In the genomic region with DNA sequence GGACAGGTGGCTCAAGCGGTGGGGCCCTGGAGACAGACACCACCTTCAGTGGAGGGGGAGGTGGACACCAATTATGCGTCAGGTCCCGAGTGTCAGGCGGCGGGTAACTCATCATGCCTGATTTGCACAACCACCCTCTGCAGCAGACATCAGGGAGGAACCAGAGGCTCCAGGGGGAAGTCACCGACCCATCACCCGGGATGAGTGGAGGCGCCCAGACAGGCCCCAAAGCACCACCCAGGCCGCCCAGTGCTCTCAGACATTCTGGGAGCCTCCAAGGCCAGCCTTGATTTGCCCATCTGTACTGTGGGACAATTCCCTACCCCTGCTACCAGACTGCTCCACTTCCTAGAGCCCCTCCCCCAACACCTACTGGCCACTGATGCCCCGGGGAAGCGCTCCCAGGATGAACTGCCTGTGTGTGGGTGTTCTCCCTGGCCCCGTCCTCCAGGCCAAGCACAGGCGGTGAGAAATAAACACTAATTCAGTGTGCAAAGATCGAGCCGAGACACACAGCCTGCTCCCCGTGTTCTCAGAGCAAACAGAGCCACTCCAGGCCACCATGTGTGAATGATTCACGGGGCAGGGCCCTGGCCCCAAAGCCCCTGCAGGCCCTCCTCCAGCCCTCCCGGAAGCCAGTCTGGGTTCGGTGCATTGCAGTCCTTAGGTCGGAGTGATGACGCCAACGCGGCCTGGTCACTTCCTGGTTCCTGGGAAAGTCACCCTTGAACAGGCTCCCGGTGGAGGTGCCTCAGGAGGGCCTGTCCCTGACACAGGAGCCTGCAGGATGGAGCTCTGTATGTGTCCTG, we compare ENCODE assay signal across 12 cellular contexts.
A peak's percentile ranks its signal among the peaks of the same experiment; 100 is the strongest.
DNase-seq lines count a peak whose midpoint lies in the region; ATAC-seq and TF ChIP-seq lines count a peak whose summit lies in the region.
"Had no signal": no experiment of that assay in that cellular context is flagged by ENCODE, and none has a peak within 500 bp of the region (broad histone marks: within the 10 kb centered on the region; RNA-seq: fewer than 3 reads in every experiment).

No MANE protein-coding gene starts in this region.

- no peak overlapping the region for H3K4me3 ChIP-seq in choroid plexus epithelial cell (ENCODE audit: low read depth, low read length)
- H3K4me3 ChIP-seq: SK-N-MC, skin epidermis had no signal

- peak; percentile 70 for ATAC-seq in sciatic nerve
- no peak for ATAC-seq in GM21786 (IDR thresholded peaks at IDR 0.05; ENCODE audit: unreplicated experiment)
- ATAC-seq in GM21515 (IDR thresholded peaks at IDR 0.05; ENCODE audit: unreplicated experiment) = no peak

- peak; percentile 85 for DNase-seq in EH (ENCODE audit: low read depth)
- peak; percentile 94 for DNase-seq in choroid plexus epithelial cell (ENCODE audit: low read depth)
- DNase-seq in islet precursor cell = peak; percentile 78
- DNase-seq in sciatic nerve (ENCODE audit: low spot score) = no peak
- DNase-seq in NCI-H345 treated with DMSO at 0.1 percent for 48 hours (lab: John Stamatoyannopoulos, UW; ENCODE audit: unreplicated experiment) = no peak
- no peak for DNase-seq in activated T-cell treated with anti-CD3 and anti-CD28 coated beads, Interleukin-2, amount 50 U/mL, for 48 hours
- DNase-seq: activated naive CD8-positive, alpha-beta T cell treated with anti-CD3 and anti-CD28 coated beads, Interleukin-2, amount 10 ng/mL, durations not matched to agents 7 days and 5 days; DND-41 had no signal

- no peak for TF ChIP-seq CTCF in choroid plexus epithelial cell (conservative IDR thresholded peaks at IDR 0.05; ENCODE audit: low read depth, low read length)

- intact Hi-C loops in sciatic nerve (cut with DNase I) = no loop called here

Comparison
In these comparisons a context has a peak if more than half of its experiments do, and no peak if none do; other contexts are left out.
1. DNase-seq: peak in EH (single experiment), choroid plexus epithelial cell (single experiment) and islet precursor cell (single experiment); none in sciatic nerve (single experiment), NCI-H345 treated with DMSO at 0.1 percent for 48 hours (single experiment) and activated T-cell treated with anti-CD3 and anti-CD28 coated beads, Interleukin-2, amount 50 U/mL, for 48 hours (0 of 2).